14 cellular contexts compared by ENCODE assay signal in genomic region chr11:68388595-68389198, GRCh38.
DNase-seq lines count a peak whose midpoint lies in the region; ATAC-seq, FAIRE-seq and TF ChIP-seq lines count a peak whose summit lies in the region.
"Had no signal": no experiment of that assay in that cellular context is flagged by ENCODE, and none has a peak within 500 bp of the region (broad histone marks: within the 10 kb centered on the region; RNA-seq: fewer than 3 reads in every experiment).

No MANE protein-coding gene starts in this region.

- POLR2A ChIA-PET in A549 (lab: Yijun Ruan, JAX), result interaction anchor here (1.3 kb wide), 1 partner anchor 116 kb away, joined by 4 read pairs; the partner anchor contains the start of gene C11orf24
- POLR2A ChIA-PET in GM12878 (lab: Charles Lee), result no interaction called here
- POLR2A ChIA-PET in HepG2 (lab: Yijun Ruan, JAX), result no interaction called here
- POLR2A ChIA-PET in naive thymus-derived CD4-positive, alpha-beta T cell (lab: Charles Lee), result no interaction called here

- no peak for TF ChIP-seq EP300 in A549 (IDR thresholded peaks at IDR 0.05)
- no peak for TF ChIP-seq EP300 in GM12878 (IDR thresholded peaks at IDR 0.05; ENCODE audit: borderline replicate concordance in 1 of 2, control insufficient read depth in 1 of 2, low read depth in 2 of 2, low read length in 2 of 2)
- TF ChIP-seq EP300 in HepG2 (IDR thresholded peaks at IDR 0.05; ENCODE audit: low read depth in 2 of 2, low read length in 2 of 2), result no peak
- no peak for TF ChIP-seq EP300 in HepG2 (CRISPR knock-in tag; IDR thresholded peaks at IDR 0.05; ENCODE audit: borderline replicate concordance)
- no peak for TF ChIP-seq EP300 in upper lobe of left lung (IDR thresholded peaks at IDR 0.05)

- TF ChIP-seq RAD21 in A549 (conservative IDR thresholded peaks at IDR 0.05 in 1 of 2, IDR thresholded peaks at IDR 0.05 in 1 of 2) (peak in 1 of 2 experiments; percentile 25; a peak in 1 of 5 replicates), GM12878 (IDR thresholded peaks at IDR 0.05; ENCODE audit: insufficient read depth, low read depth, low read length) (no peak), HepG2 (CRISPR knock-in tag; IDR thresholded peaks at IDR 0.05) (no peak)

- TF ChIP-seq POLR2A in A549 (IDR thresholded peaks at IDR 0.05; ENCODE audit: low read length) (no peak), GM12892 (IDR thresholded peaks at IDR 0.05; ENCODE audit: low read depth, low read length) (no peak), GM12878 (IDR thresholded peaks at IDR 0.05; ENCODE audit: low read depth, low read length) (no peak), HepG2 (IDR thresholded peaks at IDR 0.05; ENCODE audit: insufficient read depth in 1 of 2, low read depth in 2 of 2, low read length in 2 of 2) (no peak), upper lobe of left lung (IDR thresholded peaks at IDR 0.05) (no peak)

- RAD21 ChIA-PET in GM12878 (lab: Charles Lee; ENCODE audit: unreplicated experiment), result interaction anchor here (1.2 kb wide), 1 partner anchor 131 kb away, joined by 4 read pairs; no protein-coding TSS in a partner anchor

- SMC1A ChIA-PET in GM12878 (lab: Charles Lee; ENCODE audit: uncharacterized antibody, unreplicated experiment), result interaction anchor here (1.5 kb wide), 1 partner anchor 80 kb away, joined by 3 read pairs; no protein-coding TSS in a partner anchor

- no peak overlapping the region for H3K27ac Mint-ChIP-seq in naive thymus-derived CD4-positive, alpha-beta T cell
- H3K27ac Mint-ChIP-seq: CD8-positive, alpha-beta memory T cell; HFFc6 had no signal

- H2AFZ ChIP-seq in GM12878 (ENCODE audit: control insufficient read depth, low read depth, low read length) (no peak overlapping the region), HepG2 (ENCODE audit: low read length) (no peak overlapping the region)

- H3K36me3 Mint-ChIP-seq in naive thymus-derived CD4-positive, alpha-beta T cell, result peaks cover 0 to 2% (median 0%) of the 10 kb centered on the region in 5 donors
- H3K36me3 Mint-ChIP-seq: CD8-positive, alpha-beta memory T cell had no signal

- in situ Hi-C loops in GM12878 (cut with MboI) (no loop called here), HepG2 (cut with HindIII; ENCODE audit: extremely low pct_ligation_motif_present, low pct_unique_long_range_greater_than_20kb) (no loop called here), KBM-7 (cut with MboI; ENCODE audit: low pct_unique_long_range_greater_than_20kb, low sequenced_read_pairs) (no loop called here)

- H3K27me3 Mint-ChIP-seq in naive thymus-derived CD4-positive, alpha-beta T cell, result no peaks in the 10 kb centered on the region

- ATAC-seq in A549, result no peak
- no peak for ATAC-seq in GM12878
- ATAC-seq in HepG2, result peak; percentile 9
- ATAC-seq in upper lobe of left lung (ENCODE audit: low FRiP score in 2 of 2), result no peak
- no peak for ATAC-seq in naive thymus-derived CD4-positive, alpha-beta T cell

- H3K79me2 ChIP-seq in GM12878 (ENCODE audit: control insufficient read depth, insufficient read depth, low read length), result no peaks in the 10 kb centered on the region
- H3K79me2 ChIP-seq in HepG2 (ENCODE audit: insufficient read depth, low read length), result peaks cover 17% of the 10 kb centered on the region

- H4K20me1 ChIP-seq in GM12878 (ENCODE audit: control insufficient read depth, insufficient read depth) (no peaks in the 10 kb centered on the region), HepG2 (ENCODE audit: insufficient read depth, low read length) (peaks cover 18% of the 10 kb centered on the region)

- DNase-seq in A549 (ENCODE audit: low read depth in 1 of 2, low spot score in 1 of 2) (no peak), GM12892 (ENCODE audit: insufficient read length) (no peak), GM12878 (ENCODE audit: low read depth, low spot score) (no peak), HepG2 (ENCODE audit: low spot score) (no peak), upper lobe of left lung (no peak), iPS-NIHi7 (ENCODE audit: extremely low spot score) (no peak), KBM-7 (no peak)
- DNase-seq in naive thymus-derived CD4-positive, alpha-beta T cell, result no peak
- DNase-seq: AML-193; Caco-2; CD8-positive, alpha-beta memory T cell; HCEC 1CT; HFFc6 had no signal

- intact Hi-C loops in GM12878 (cut with micrococcal nuclease; ENCODE audit: unreplicated experiment), result no loop called here
- intact Hi-C loops in HepG2 (cut with micrococcal nuclease; ENCODE audit: unreplicated experiment), result no loop called here
- intact Hi-C loops in naive thymus-derived CD4-positive, alpha-beta T cell (cut with micrococcal nuclease), result no loop called here

- H3K9me3 ChIP-seq in A549, result no peaks in the 10 kb centered on the region
- H3K9me3 ChIP-seq in GM12878 (replicated peaks; ENCODE audit: control insufficient read depth, insufficient read depth, low read length), result no peaks in the 10 kb centered on the region
- H3K9me3 ChIP-seq in HepG2 (ENCODE audit: low read length), result no peaks in the 10 kb centered on the region
- no peaks in the 10 kb centered on the region for H3K9me3 ChIP-seq in upper lobe of left lung
- no peaks in the 10 kb centered on the region for H3K9me3 ChIP-seq in naive thymus-derived CD4-positive, alpha-beta T cell (ENCODE audit: control insufficient read depth in 2 of 3, low read length in 3 of 3)
- H3K9me3 ChIP-seq: BLaER1, Caco-2 had no signal

- TF ChIP-seq CTCF in A549 (IDR thresholded peaks at IDR 0.05) (peak; percentile 14; the same call in 1 of the 3 replicates), GM12878 (IDR thresholded peaks at IDR 0.05 in 2 of 3, conservative IDR thresholded peaks at IDR 0.05 in 1 of 3; ENCODE audit: control insufficient read depth in 2 of 3, extremely low read depth in 1 of 3, insufficient read depth in 1 of 3, low read depth in 3 of 3, low read length in 3 of 3) (no peak), HepG2 (CRISPR knock-in tag; IDR thresholded peaks at IDR 0.05) (peak; percentile 11; the same call in 1 of the 2 replicates), upper lobe of left lung (IDR thresholded peaks at IDR 0.05) (no peak)

- H3K9ac ChIP-seq in GM12878 (ENCODE audit: control insufficient read depth, insufficient read depth, low read length) (no peak overlapping the region), HepG2 (ENCODE audit: insufficient read depth, low read depth, low read length) (no peak overlapping the region)

- no peaks in the 10 kb centered on the region for H3K9me3 Mint-ChIP-seq in naive thymus-derived CD4-positive, alpha-beta T cell
- H3K9me3 Mint-ChIP-seq: CD8-positive, alpha-beta memory T cell; HFFc6 had no signal

- H3K36me3 ChIP-seq in GM12878 (ENCODE audit: control insufficient read depth in 2 of 2, insufficient read depth in 2 of 2, low read length in 1 of 2) (peaks cover 4 to 9% of the 10 kb centered on the region in 2 experiments; a peak in 3 of 4 replicates), HepG2 (replicated peaks in 1 of 2; ENCODE audit: control insufficient read depth in 1 of 2, insufficient read depth in 2 of 2, low read length in 2 of 2) (peaks cover 48 to 80% of the 10 kb centered on the region in 2 experiments; a peak in 4 of 5 replicates), upper lobe of left lung (peaks cover 0 to 41% (median 12%) of the 10 kb centered on the region in 4 donors)
- H3K36me3 ChIP-seq in naive thymus-derived CD4-positive, alpha-beta T cell (ENCODE audit: control insufficient read depth in 2 of 3, insufficient read depth in 3 of 3, low read length in 3 of 3), result no peaks in the 10 kb centered on the region

- no peaks in the 10 kb centered on the region for H3K27me3 ChIP-seq in GM12878 (replicated peaks in 1 of 2; ENCODE audit: control insufficient read depth in 2 of 2, insufficient read depth in 2 of 2, low read length in 1 of 2)
- H3K27me3 ChIP-seq in HepG2 (ENCODE audit: control insufficient read depth in 1 of 2, insufficient read depth in 2 of 2, low read length in 2 of 2), result no peaks in the 10 kb centered on the region
- no peaks in the 10 kb centered on the region for H3K27me3 ChIP-seq in upper lobe of left lung
- H3K27me3 ChIP-seq in naive thymus-derived CD4-positive, alpha-beta T cell (ENCODE audit: control insufficient read depth in 2 of 2, insufficient read depth in 2 of 2, low read length in 2 of 2), result no peaks in the 10 kb centered on the region
- H3K27me3 ChIP-seq: BLaER1 had no signal

- 94% methylated on average over 11 of the region's 11 CpGs for WGBS in A549 (ENCODE audit: missing lambda C conversion rate)
- 97% methylated on average over 11 of the region's 11 CpGs for WGBS in GM12878 (ENCODE audit: insufficient coverage, insufficient replicate concordance, low lambda C conversion rate, missing lambda C conversion rate)
- 94% methylated on average over 9 of the region's 11 CpGs for WGBS in HepG2 (ENCODE audit: low lambda C conversion rate)
- WGBS in upper lobe of left lung, 2 donors, result 93 to 94% methylated on average over 10 to 11 of the region's 11 CpGs

- no peak overlapping the region for H3K27ac ChIP-seq in A549
- H3K27ac ChIP-seq in GM12878 (ENCODE audit: control insufficient read depth, insufficient read depth), result no peak overlapping the region
- no peak overlapping the region for H3K27ac ChIP-seq in HepG2 (ENCODE audit: extremely low read length, insufficient read depth, low read length)
- no peak overlapping the region for H3K27ac ChIP-seq in upper lobe of left lung
- H3K27ac ChIP-seq in naive thymus-derived CD4-positive, alpha-beta T cell (ENCODE audit: low read depth, low read length), result no peak overlapping the region

- H3K4me1 ChIP-seq in A549, result peaks cover 9% of the 10 kb centered on the region; the same call in 2 of the 3 replicates
- no peaks in the 10 kb centered on the region for H3K4me1 ChIP-seq in GM12878 (ENCODE audit: control insufficient read depth, insufficient read depth, low read length)
- H3K4me1 ChIP-seq in HepG2 (ENCODE audit: insufficient read depth, low read length), result peaks cover 2% of the 10 kb centered on the region
- H3K4me1 ChIP-seq in upper lobe of left lung, result peaks cover 0 to 5% (median 5%) of the 10 kb centered on the region in 4 donors
- no peaks in the 10 kb centered on the region for H3K4me1 ChIP-seq in naive thymus-derived CD4-positive, alpha-beta T cell (ENCODE audit: control insufficient read depth in 2 of 2, insufficient read depth in 2 of 2, low read length in 2 of 2)

- H3K4me2 ChIP-seq in A549, result no peak overlapping the region
- H3K4me2 ChIP-seq in GM12878 (ENCODE audit: control insufficient read depth, insufficient read depth), result no peak overlapping the region
- no peak overlapping the region for H3K4me2 ChIP-seq in HepG2 (ENCODE audit: low read depth, low read length)

- CTCF ChIA-PET in A549 (lab: Yijun Ruan, JAX) (interaction anchor here (1.0 to 9.2 kb wide), 4 partner anchors 48 to 182 kb away, joined by 3 to 96 read pairs (median 6); no protein-coding TSS in a partner anchor), GM12878 (lab: Yijun Ruan, JAX) (no interaction called here), HepG2 (lab: Yijun Ruan, JAX; ENCODE audit: low intra/inter-chr PET ratio, low total read pairs) (no interaction called here)
- CTCF ChIA-PET in naive thymus-derived CD4-positive, alpha-beta T cell (lab: Charles Lee), result interaction anchor here (0.6 kb wide), 1 partner anchor 139 kb away, joined by 4 read pairs; no protein-coding TSS in a partner anchor

- FAIRE-seq in A549 (lab: Jason Lieb, UNC), result no peak
- FAIRE-seq in GM12892 (lab: Jason Lieb, UNC), result peak; percentile 61
- peak; percentile 84 for FAIRE-seq in GM12878 (lab: Jason Lieb, UNC)
- no peak for FAIRE-seq in HepG2 (lab: Jason Lieb, UNC)

- BruUV-seq in GM12878 (replicated peaks; lab: Mats Ljungman, UMichigan), result no TSS peak
- no TSS peak for BruUV-seq in HepG2 (replicated peaks; lab: Mats Ljungman, UMichigan)

- no peak overlapping the region for H3K4me3 ChIP-seq in A549
- no peak overlapping the region for H3K4me3 ChIP-seq in GM12878
- no peak overlapping the region for H3K4me3 ChIP-seq in HepG2 (replicated peaks in 1 of 3; ENCODE audit: insufficient read depth in 1 of 3, low read depth in 2 of 3, low read length in 3 of 3)
- no peak overlapping the region for H3K4me3 ChIP-seq in upper lobe of left lung
- no peak overlapping the region for H3K4me3 ChIP-seq in naive thymus-derived CD4-positive, alpha-beta T cell (ENCODE audit: low read length)
- H3K4me3 ChIP-seq: BLaER1 had no signal

- H3K4me3 Mint-ChIP-seq in naive thymus-derived CD4-positive, alpha-beta T cell, result no peak overlapping the region
- H3K4me3 Mint-ChIP-seq: CD8-positive, alpha-beta memory T cell; HFFc6 had no signal

- H3K4me1 Mint-ChIP-seq in naive thymus-derived CD4-positive, alpha-beta T cell, result peaks cover 0 to 3% (median 0%) of the 10 kb centered on the region in 7 donors
- H3K4me1 Mint-ChIP-seq: CD8-positive, alpha-beta memory T cell had no signal

Comparison
In these comparisons a context has a peak if more than half of its experiments do, and no peak if none do; other contexts are left out.
1. CTCF ChIP-seq: peak in A549 (single experiment) and HepG2 (single experiment); none in GM12878 (0 of 3) and upper lobe of left lung (0 of 6).
2. CTCF ChIA-PET loops: an anchor here in A549 (1.0 to 9.2 kb wide) and naive thymus-derived CD4-positive, alpha-beta T cell (0.6 kb wide); none called in GM12878 and HepG2.